In genomic region chr9:95157491-95158151, GRCh38 we compare ENCODE assay signal across 1 cellular context.
TF ChIP-seq lines count a peak whose summit lies in the region.

No MANE protein-coding gene starts in this region.

TF ChIP-seq in K562, 482 proteins besides CTCF, POLR2A, EP300 and RAD21 (continued from another document and continues in another):
- TF ChIP-seq EGR1 (conservative IDR thresholded peaks at IDR 0.05): peak; percentile 86
- no peak for TF ChIP-seq KLF1 (tag; IDR thresholded peaks at IDR 0.05)
- TF ChIP-seq JUND (IDR thresholded peaks at IDR 0.05; ENCODE audit: borderline replicate concordance, low read depth, low read length): peak; percentile 47; the same call in 1 of the 2 replicates
- peak; percentile 29; the same call in 1 of the 3 replicates for TF ChIP-seq JUND (tag; IDR thresholded peaks at IDR 0.05; ENCODE audit: borderline replicate concordance, low read depth, low read length)
- TF ChIP-seq ELF2 (CRISPR knock-in tag; IDR thresholded peaks at IDR 0.05): no peak
- 0 out of 2 replicates have a peak, but pooled peaks have one; percentile 24 for TF ChIP-seq CBFA2T2 (conservative IDR thresholded peaks at IDR 0.05)
- peak; percentile 74 for TF ChIP-seq CEBPG (CRISPR knock-in tag; IDR thresholded peaks at IDR 0.05)
- peak; percentile 96 to 98 for TF ChIP-seq CEBPG (tag; conservative IDR thresholded peaks at IDR 0.05 in 1 of 2, IDR thresholded peaks at IDR 0.05 in 1 of 2)
- TF ChIP-seq TCF3 (CRISPR knock-in tag; IDR thresholded peaks at IDR 0.05): 0 out of 2 replicates have a peak, but pooled peaks have one; percentile 15
- peak; percentile 98 for TF ChIP-seq CEBPB (tag; IDR thresholded peaks at IDR 0.05)
- no peak for TF ChIP-seq RBM17 (IDR thresholded peaks at IDR 0.05; ENCODE audit: borderline replicate concordance, low read depth, low read length)
- TF ChIP-seq HNRNPUL1 (IDR thresholded peaks at IDR 0.05; ENCODE audit: low read length): no peak
- TF ChIP-seq ZNF740 (CRISPR knock-in tag; IDR thresholded peaks at IDR 0.05): no peak
- no peak for TF ChIP-seq ZNF740 (tag; IDR thresholded peaks at IDR 0.05)
- no peak for TF ChIP-seq ZFP30 (CRISPR knock-in tag; IDR thresholded peaks at IDR 0.05; ENCODE audit: borderline replicate concordance)
- 0 out of 2 replicates have a peak, but pooled peaks have one; percentile 3 for TF ChIP-seq MAFF (IDR thresholded peaks at IDR 0.05; ENCODE audit: low read length)
- TF ChIP-seq SMARCA4 (IDR thresholded peaks at IDR 0.05): 0 out of 2 replicates have a peak, but pooled peaks have one; percentile 44
- no peak for TF ChIP-seq ELF1 (tag; IDR thresholded peaks at IDR 0.05)
- no peak for TF ChIP-seq OTX1 (CRISPR knock-in tag; IDR thresholded peaks at IDR 0.05)
- 0 out of 4 replicates have a peak, but pooled peaks of 1 of the 2 experiments have one; percentile 19 for TF ChIP-seq MAZ (CRISPR knock-in tag; conservative IDR thresholded peaks at IDR 0.05 in 1 of 2, IDR thresholded peaks at IDR 0.05 in 1 of 2)
- TF ChIP-seq TRIM28 (IDR thresholded peaks at IDR 0.05): no peak
- no peak for TF ChIP-seq TFAM (CRISPR knock-in tag; conservative IDR thresholded peaks at IDR 0.05)
- TF ChIP-seq PBX2 (CRISPR knock-in tag; IDR thresholded peaks at IDR 0.05; ENCODE audit: low read depth): no peak
- TF ChIP-seq PBX2 (tag; conservative IDR thresholded peaks at IDR 0.05; ENCODE audit: low read depth): peak; percentile 74
- TF ChIP-seq KDM1A (IDR thresholded peaks at IDR 0.05): peak; percentile 31 to 44; a peak in 1 of 4 replicates
- peak; percentile 53; the same call in 1 of the 2 replicates for TF ChIP-seq KLF16 (IDR thresholded peaks at IDR 0.05)
- peak; percentile 29; the same call in 1 of the 2 replicates for TF ChIP-seq C11orf30 (IDR thresholded peaks at IDR 0.05; ENCODE audit: low read depth)
- no peak for TF ChIP-seq ZNF133 (CRISPR knock-in tag; IDR thresholded peaks at IDR 0.05)
- peak; percentile 19; the same call in 1 of the 2 replicates for TF ChIP-seq ATF3 (IDR thresholded peaks at IDR 0.05)
- no peak for TF ChIP-seq ATF3 (CRISPR knock-in tag; conservative IDR thresholded peaks at IDR 0.05)
- TF ChIP-seq CBFA2T3 (IDR thresholded peaks at IDR 0.05): peak; percentile 47
- TF ChIP-seq SMARCC2 (IDR thresholded peaks at IDR 0.05; ENCODE audit: low read depth): 0 out of 2 replicates have a peak, but pooled peaks have one; percentile 23
- no peak; the same call in 1 of the 2 replicates for TF ChIP-seq MTA1 (IDR thresholded peaks at IDR 0.05; ENCODE audit: borderline replicate concordance)
- no peak for TF ChIP-seq SREBF2 (CRISPR knock-in tag; IDR thresholded peaks at IDR 0.05)
- no peak for TF ChIP-seq HOMEZ (CRISPR knock-in tag; IDR thresholded peaks at IDR 0.05)
- no peak for TF ChIP-seq CHD1 (IDR thresholded peaks at IDR 0.05; ENCODE audit: low read length)
- TF ChIP-seq FOSL1 (tag; conservative IDR thresholded peaks at IDR 0.05): peak; percentile 61
- peak; percentile 73 for TF ChIP-seq MEIS2 (IDR thresholded peaks at IDR 0.05; ENCODE audit: partially characterized antibody)
- peak; percentile 27; the same call in 1 of the 2 replicates for TF ChIP-seq TEAD4 (IDR thresholded peaks at IDR 0.05; ENCODE audit: low read length)
- no peak for TF ChIP-seq TEAD4 (CRISPR knock-in tag; IDR thresholded peaks at IDR 0.05; ENCODE audit: borderline replicate concordance)
- no peak; the same call in 1 of the 2 replicates for TF ChIP-seq MAFG (tag; conservative IDR thresholded peaks at IDR 0.05)
- TF ChIP-seq EP400 (IDR thresholded peaks at IDR 0.05): no peak
- no peak for TF ChIP-seq HDAC3 (IDR thresholded peaks at IDR 0.05; ENCODE audit: borderline replicate concordance, partially characterized antibody)
- peak; percentile 71; the same call in 1 of the 2 replicates for TF ChIP-seq SMARCE1 (IDR thresholded peaks at IDR 0.05)
- TF ChIP-seq TSC22D4 (tag; IDR thresholded peaks at IDR 0.05): no peak
- TF ChIP-seq ZFX (CRISPR knock-in tag; IDR thresholded peaks at IDR 0.05): no peak
- TF ChIP-seq IFI16 (CRISPR knock-in tag; IDR thresholded peaks at IDR 0.05): no peak
- TF ChIP-seq ZC3H8 (IDR thresholded peaks at IDR 0.05): no peak
- TF ChIP-seq KDM2B (CRISPR knock-in tag; IDR thresholded peaks at IDR 0.05): no peak
- 0 out of 2 replicates have a peak, but pooled peaks have one; percentile 12 for TF ChIP-seq NCOR1 (IDR thresholded peaks at IDR 0.05)
- no peak for TF ChIP-seq CREB3 (tag; conservative IDR thresholded peaks at IDR 0.05; ENCODE audit: low read depth)
- no peak for TF ChIP-seq MTA3 (IDR thresholded peaks at IDR 0.05; ENCODE audit: borderline replicate concordance)
- TF ChIP-seq CHCHD3 (CRISPR knock-in tag; IDR thresholded peaks at IDR 0.05): no peak
- no peak for TF ChIP-seq SIRT6 (IDR thresholded peaks at IDR 0.05; ENCODE audit: low read depth, low read length)
- no peak for TF ChIP-seq ZFP91 (CRISPR knock-in tag; IDR thresholded peaks at IDR 0.05)
- TF ChIP-seq CTBP1 (IDR thresholded peaks at IDR 0.05; ENCODE audit: borderline replicate concordance): peak; percentile 60
- no peak for TF ChIP-seq ZNF311 (CRISPR knock-in tag; IDR thresholded peaks at IDR 0.05)
- no peak for TF ChIP-seq SMAD2 (IDR thresholded peaks at IDR 0.05; ENCODE audit: low read depth, low read length)
- TF ChIP-seq CBX2 (IDR thresholded peaks at IDR 0.05; ENCODE audit: insufficient read depth, low read length, poor library complexity, severe bottlenecking): no peak
- no peak for TF ChIP-seq CEBPZ (IDR thresholded peaks at IDR 0.05; ENCODE audit: borderline replicate concordance, low read depth, low read length)
- TF ChIP-seq ETS1 (conservative IDR thresholded peaks at IDR 0.05; ENCODE audit: control insufficient read depth, low read depth, low read length): no peak
- TF ChIP-seq BACH1 (tag; IDR thresholded peaks at IDR 0.05): 0 out of 2 replicates have a peak, but pooled peaks have one; percentile 25
- TF ChIP-seq RCOR1 (IDR thresholded peaks at IDR 0.05; ENCODE audit: borderline replicate concordance in 1 of 2, low read depth in 2 of 2, low read length in 2 of 2): peak in 1 of 2 experiments; percentile 55; a peak in 2 of 4 replicates
- TF ChIP-seq SPI1 (IDR thresholded peaks at IDR 0.05; ENCODE audit: borderline replicate concordance, low read depth, low read length): peak; percentile 91
- TF ChIP-seq ARID1B (IDR thresholded peaks at IDR 0.05): peak; percentile 54
- TF ChIP-seq SRSF1 (IDR thresholded peaks at IDR 0.05; ENCODE audit: low read depth, low read length): no peak
- no peak for TF ChIP-seq ZSCAN29 (IDR thresholded peaks at IDR 0.05)
